9 cellular contexts compared by ENCODE assay signal in the genomic region with DNA sequence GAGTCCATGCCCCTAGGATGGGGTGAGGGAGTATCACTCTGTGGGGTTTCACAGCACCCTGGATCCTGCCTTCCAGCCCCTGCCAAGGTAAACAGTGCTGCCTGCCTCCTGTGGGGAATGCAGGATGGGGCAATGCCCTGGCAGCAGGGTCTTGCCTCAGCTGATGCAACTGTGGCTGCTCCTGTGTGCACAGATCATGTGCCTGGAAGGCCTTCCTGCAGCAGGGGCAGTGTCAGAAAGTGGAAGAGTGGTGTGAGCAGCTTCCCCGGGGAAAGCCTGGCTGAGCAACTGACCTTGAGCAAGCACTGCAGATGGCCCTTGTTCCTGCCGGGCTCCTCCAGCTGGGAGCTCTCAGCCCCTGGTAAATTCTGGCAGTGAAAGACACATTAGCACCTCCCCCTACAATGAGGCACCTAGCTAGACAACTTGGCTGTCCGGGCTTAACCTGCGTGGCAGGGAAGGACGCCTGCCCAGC. TPM values are rescaled to one million over a fixed set of nuclear protein-coding genes. Genes with fewer than 3 reads are reported as not detected.
A peak's percentile ranks its signal among the peaks of the same experiment; 100 is the strongest.
DNase-seq lines count a peak whose midpoint lies in the region; ATAC-seq, FAIRE-seq and TF ChIP-seq lines count a peak whose summit lies in the region.
"Had no signal": no experiment of that assay in that cellular context is flagged by ENCODE, and none has a peak within 500 bp of the region (broad histone marks: within the 10 kb centered on the region; RNA-seq: fewer than 3 reads in every experiment).

No MANE protein-coding gene starts in this region.

- CTCF ChIA-PET in mammary epithelial cell (lab: Charles Lee; ENCODE audit: low non-redundant PET) (no interaction called here), HepG2 (lab: Yijun Ruan, JAX; ENCODE audit: low intra/inter-chr PET ratio, low total read pairs) (interaction anchor here (1.1 kb wide), 1 partner anchor 278 kb away, joined by 3 read pairs; no protein-coding TSS in a partner anchor), HEK293T (lab: Yijun Ruan, JAX) (interaction anchor here (0.6 kb wide), 1 partner anchor 29 kb away, joined by 3 read pairs; no protein-coding TSS in a partner anchor)

- WGBS in mammary epithelial cell (ENCODE audit: low coverage, missing lambda C conversion rate) = 92% methylated on average over 5 of the region's 5 CpGs
- 83% methylated on average over 1 of the region's 5 CpGs for WGBS in HepG2 (ENCODE audit: low lambda C conversion rate)

- TF ChIP-seq POLR2A in HepG2 (IDR thresholded peaks at IDR 0.05; ENCODE audit: insufficient read depth in 1 of 2, low read depth in 2 of 2, low read length in 2 of 2) = peak in 1 of 2 experiments; percentile 19; a peak in 1 of 4 replicates

- in situ Hi-C loops in mammary epithelial cell (cut with MboI; ENCODE audit: low sequenced_read_pairs in 2 of 2) = loop anchor here in 1 of 2 donors (25.0 kb wide), 1 partner anchor 271 kb away; the partner anchor contains the start of gene AXDND1
- in situ Hi-C loops in HepG2 (cut with HindIII; ENCODE audit: extremely low pct_ligation_motif_present, low pct_unique_long_range_greater_than_20kb) = no loop called here

- H3K27me3 ChIP-seq in mammary epithelial cell (ENCODE audit: insufficient read depth, low read length) = no peaks in the 10 kb centered on the region
- no peaks in the 10 kb centered on the region for H3K27me3 ChIP-seq in HepG2 (ENCODE audit: control insufficient read depth in 1 of 2, insufficient read depth in 2 of 2, low read length in 2 of 2)
- no peaks in the 10 kb centered on the region for H3K27me3 ChIP-seq in H7 (ENCODE audit: control insufficient read depth, insufficient read depth, low read length)

- dilution Hi-C loops in mammary epithelial cell (cut with HindIII; ENCODE audit: low sequenced_read_pairs) = no loop called here

- DNase-seq in Right ventricle myocardium inferior (ENCODE audit: missing footprints) = no peak
- DNase-seq in cardiac septum (ENCODE audit: low spot score) = no peak
- peak; percentile 39 for DNase-seq in mammary epithelial cell
- DNase-seq in HepG2 (ENCODE audit: low spot score) = peak; percentile 62
- no peak for DNase-seq in NCI-H2227 (lab: John Stamatoyannopoulos, UW; ENCODE audit: unreplicated experiment)
- DNase-seq in HEK293T (ENCODE audit: extremely low spot score) = no peak
- no peak for DNase-seq in H7
- DNase-seq: DMS153 had no signal

- 0 out of 2 replicates have a peak, but pooled peaks have one; percentile 26 for TF ChIP-seq RAD21 in HepG2 (CRISPR knock-in tag; IDR thresholded peaks at IDR 0.05)

- H2AFZ ChIP-seq in mammary epithelial cell (ENCODE audit: low read depth, low read length) (no peak overlapping the region), HepG2 (ENCODE audit: low read length) (no peak overlapping the region)

- H3K4me2 ChIP-seq in mammary epithelial cell (ENCODE audit: insufficient read depth, low read depth, low read length) (no peak overlapping the region), HepG2 (ENCODE audit: low read depth, low read length) (no peak overlapping the region)

- H3K4me1 ChIP-seq in mammary epithelial cell (ENCODE audit: insufficient read depth, low read length) (no peaks in the 10 kb centered on the region), HepG2 (ENCODE audit: insufficient read depth, low read length) (peaks cover 42% of the 10 kb centered on the region)

- peaks cover 41% of the 10 kb centered on the region for H3K36me3 ChIP-seq in mammary epithelial cell (ENCODE audit: insufficient read depth, low read length)
- peaks cover 17 to 37% of the 10 kb centered on the region in 2 experiments for H3K36me3 ChIP-seq in HepG2 (replicated peaks in 1 of 2; ENCODE audit: control insufficient read depth in 1 of 2, insufficient read depth in 2 of 2, low read length in 2 of 2)
- H3K36me3 ChIP-seq in H7 (replicated peaks; ENCODE audit: control insufficient read depth, insufficient read depth, low read length) = peaks cover 26% of the 10 kb centered on the region

- POLR2A ChIA-PET in HepG2 (lab: Yijun Ruan, JAX) = interaction anchor here (0.6 to 3.1 kb wide), 4 partner anchors 9 to 202 kb away, joined by 4 to 20 read pairs (median 12); partner anchors contain the start of genes SOAT1 and TOR3A
- POLR2A ChIA-PET in HEK293T (lab: Yijun Ruan, JAX) = interaction anchor here (0.9 kb wide), 1 partner anchor 9 kb away, joined by 3 read pairs; no protein-coding TSS in a partner anchor

- H3K9ac ChIP-seq in mammary epithelial cell (ENCODE audit: insufficient read depth, low read length) (no peak overlapping the region), HepG2 (ENCODE audit: insufficient read depth, low read depth, low read length) (peak overlapping the region; percentile 26; the same call in 1 of the 2 replicates)

- TF ChIP-seq EP300 in HepG2 (IDR thresholded peaks at IDR 0.05; ENCODE audit: low read depth in 2 of 2, low read length in 2 of 2) (no peak), HepG2 (CRISPR knock-in tag; IDR thresholded peaks at IDR 0.05; ENCODE audit: borderline replicate concordance) (peak; percentile 81; the same call in 1 of the 2 replicates)

- peak; percentile 21 for FAIRE-seq in HepG2 (lab: Jason Lieb, UNC)

- intact Hi-C loops in Right ventricle myocardium inferior (cut with DNase I) = no loop called here
- intact Hi-C loops in cardiac septum (cut with DNase I) = no loop called here
- intact Hi-C loops in mammary epithelial cell (cut with micrococcal nuclease) = no loop called here
- intact Hi-C loops in HepG2 (cut with micrococcal nuclease; ENCODE audit: unreplicated experiment) = loop anchor here (2.0 kb wide), 1 partner anchor 37 kb away; no protein-coding TSS in a partner anchor

- no peaks in the 10 kb centered on the region for H4K20me1 ChIP-seq in mammary epithelial cell (ENCODE audit: insufficient read depth, low read length)
- H4K20me1 ChIP-seq in HepG2 (ENCODE audit: insufficient read depth, low read length) = no peaks in the 10 kb centered on the region

- H3K9me3 ChIP-seq in mammary epithelial cell (replicated peaks; ENCODE audit: insufficient read depth, low read length) (no peaks in the 10 kb centered on the region), HepG2 (ENCODE audit: low read length) (no peaks in the 10 kb centered on the region)

- H3K4me3 ChIP-seq in mammary epithelial cell (replicated peaks in 1 of 3; ENCODE audit: insufficient read depth in 1 of 3, low read depth in 2 of 3, low read length in 3 of 3) (no peak overlapping the region), HepG2 (replicated peaks in 1 of 3; ENCODE audit: insufficient read depth in 1 of 3, low read depth in 2 of 3, low read length in 3 of 3) (no peak overlapping the region), H7 (ENCODE audit: insufficient read depth, low read depth, low read length) (no peak overlapping the region)

- ATAC-seq in Right ventricle myocardium inferior (peak; percentile 86), HepG2 (peak; percentile 77), GM18868 (IDR thresholded peaks at IDR 0.05; ENCODE audit: unreplicated experiment) (no peak)

- no peak for TF ChIP-seq CTCF in mammary epithelial cell (conservative IDR thresholded peaks at IDR 0.05 in 1 of 2, IDR thresholded peaks at IDR 0.05 in 1 of 2; ENCODE audit: extremely low read depth in 1 of 2, insufficient read depth in 1 of 2, low read depth in 1 of 2, low read length in 2 of 2)
- TF ChIP-seq CTCF in HepG2 (CRISPR knock-in tag; IDR thresholded peaks at IDR 0.05) = peak; percentile 31

- BruUV-seq in mammary epithelial cell (replicated peaks; lab: Mats Ljungman, UMichigan) = no TSS peak
- BruUV-seq in HepG2 (replicated peaks; lab: Mats Ljungman, UMichigan) = no TSS peak

- H3K79me2 ChIP-seq in mammary epithelial cell (ENCODE audit: insufficient read depth, low read length) = peaks cover 22% of the 10 kb centered on the region
- no peaks in the 10 kb centered on the region for H3K79me2 ChIP-seq in HepG2 (ENCODE audit: insufficient read depth, low read length)

- no peak overlapping the region for H3K27ac ChIP-seq in mammary epithelial cell (ENCODE audit: insufficient read depth, low read depth, low read length)
- peak overlapping the region; percentile 62 for H3K27ac ChIP-seq in HepG2 (ENCODE audit: extremely low read length, insufficient read depth, low read length)

TF ChIP-seq in HepG2, 621 proteins besides CTCF, POLR2A, EP300 and RAD21 (continues in another document):
- TF ChIP-seq SRSF9 (IDR thresholded peaks at IDR 0.05; ENCODE audit: borderline replicate concordance, insufficient read depth, low read depth, low read length, poor library complexity, severe bottlenecking) = no peak

TF ChIP-seq in HEK293T, 16 proteins besides CTCF, POLR2A, EP300 and RAD21 (continues in another document):
- TF ChIP-seq ZNF384 (IDR thresholded peaks at IDR 0.05) = no peak
- no peak for TF ChIP-seq NFRKB (IDR thresholded peaks at IDR 0.05)

RNA-seq across cellular contexts. Expression of gene TOR3A, which starts 9.9 kb away (rescaled TPM):
- total RNA-seq in Right ventricle myocardium inferior (11.3 TPM), cardiac septum (8.7 TPM), mammary epithelial cell (10 to 100 TPM; 33.5 to 38.0 TPM), HepG2 (2016; rRNA removed; fragmentation: Illumina TruSeq; extraction: Trizol) (21.2 and 28.4 TPM in 2 replicates)
- polyA plus RNA-seq in mammary epithelial cell (34.9 TPM), HepG2 (2011; rRNA removed) (14.7 and 19.0 TPM in 2 replicates)
- 96.3 TPM for polyA minus RNA-seq in mammary epithelial cell
- total RNA-seq in HepG2 (2016; cell fraction: cytosol; rRNA removed; fragmentation: Illumina TruSeq; extraction: Trizol; ENCODE audit: low read depth) = 7.9 and 11.8 TPM in 2 replicates
- total RNA-seq in HepG2 (2016; cell fraction: insoluble cytoplasmic fraction; rRNA removed; fragmentation: Illumina TruSeq; extraction: Trizol) = 19.8 and 28.6 TPM in 2 replicates
- 19.8 and 22.1 TPM in 2 replicates for total RNA-seq in HepG2 (2016; cell fraction: membrane; rRNA removed; fragmentation: Illumina TruSeq; extraction: Trizol)
- 31.0 and 31.1 TPM in 2 replicates for total RNA-seq in HepG2 (2016; cell fraction: nucleus; rRNA removed; fragmentation: Illumina TruSeq; extraction: Trizol)
- polyA plus RNA-seq in HepG2 (2011; cell fraction: cytosol; rRNA removed) = 13.8 and 15.5 TPM in 2 replicates
- polyA plus RNA-seq in HepG2 (2011; cell fraction: nucleus; rRNA removed) = 14.5 and 18.5 TPM in 2 replicates
- 19.9 and 27.3 TPM in 2 replicates for polyA plus RNA-seq in HepG2 (2012)
- polyA plus RNA-seq in HepG2 (2016; cell fraction: cytosol; fragmentation: Illumina TruSeq; extraction: Trizol; ENCODE audit: low read depth) = 9.2 and 13.1 TPM in 2 replicates
- polyA plus RNA-seq in HepG2 (2016; cell fraction: insoluble cytoplasmic fraction; fragmentation: Illumina TruSeq; extraction: Trizol; ENCODE audit: low read depth) = 22.9 and 23.5 TPM in 2 replicates
- polyA plus RNA-seq in HepG2 (2016; cell fraction: membrane; fragmentation: Illumina TruSeq; extraction: Trizol; ENCODE audit: low read depth) = 16.3 and 19.2 TPM in 2 replicates
- polyA plus RNA-seq in HepG2 (2016; cell fraction: nucleus; fragmentation: Illumina TruSeq; extraction: Trizol; ENCODE audit: insufficient read depth, low read depth) = 57.8 and 63.2 TPM in 2 replicates
- polyA minus RNA-seq in HepG2 (2011; rRNA and poly(A)+ RNA removed; ENCODE audit: low replicate concordance) = 37.3 and 96.0 TPM in 2 replicates
- polyA minus RNA-seq in HepG2 (2011; cell fraction: cytosol; rRNA and poly(A)+ RNA removed) = 9.6 and 11.3 TPM in 2 replicates
- polyA minus RNA-seq in HepG2 (2011; cell fraction: nucleus; rRNA and poly(A)+ RNA removed) = 7.3 and 11.7 TPM in 2 replicates
- total RNA-seq in H7 (2014; rRNA removed; shearing (Covaris generic)) = 25.3 and 29.7 TPM in 2 replicates

Comparison
In these comparisons a context has a peak if more than half of its experiments do, and no peak if none do; other contexts are left out.
1. DNase-seq: peak in mammary epithelial cell (single experiment) and HepG2 (single experiment); none in Right ventricle myocardium inferior (single experiment), cardiac septum (single experiment), NCI-H2227 (single experiment), HEK293T (single experiment) and H7 (single experiment).